Comparison of ENCODE assay signal across 30 cellular contexts in the genomic region with DNA sequence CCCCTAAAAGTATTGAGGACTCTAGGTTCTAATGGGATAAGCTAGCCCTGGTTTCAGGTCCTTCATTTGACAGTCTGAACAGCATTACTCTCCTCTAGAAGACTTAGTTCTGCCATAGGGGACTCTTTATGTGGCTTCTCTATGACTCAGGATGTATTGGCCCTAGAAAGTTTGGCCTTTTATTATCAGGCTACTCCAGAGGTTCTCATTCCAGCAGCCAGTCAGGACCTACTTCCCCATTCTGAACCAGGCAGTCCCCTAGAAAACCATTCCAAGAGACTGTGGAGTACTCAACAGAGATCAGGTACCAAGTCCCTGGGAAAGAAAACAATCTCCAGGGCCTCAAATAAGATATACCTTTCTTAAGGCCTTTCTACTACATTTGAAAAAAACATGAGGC.
"Had no signal": no experiment of that assay in that cellular context is flagged by ENCODE, and none has a peak within 500 bp of the region (broad histone marks: within the 10 kb centered on the region; RNA-seq: fewer than 3 reads in every experiment).

No MANE protein-coding gene starts in this region.

- H3K27ac ChIP-seq: ascending aorta, esophagus muscularis mucosa, foreskin keratinocyte, left lung, lower lobe of right lung, stomach, thyroid gland, upper lobe of left lung, vagina, WERI-Rb-1 had no signal

- H3K27me3 ChIP-seq: ascending aorta, esophagus muscularis mucosa, foreskin keratinocyte, left lung, stomach, thyroid gland, upper lobe of left lung, vagina had no signal

- H3K9me3 ChIP-seq: ascending aorta, esophagus muscularis mucosa, left lung, lower lobe of right lung, stomach, thyroid gland, upper lobe of left lung, vagina had no signal

- H3K4me1 ChIP-seq: ascending aorta, foreskin keratinocyte, thyroid gland had no signal

- H3K36me3 ChIP-seq: ascending aorta, left lung, lower lobe of right lung, stomach, thyroid gland, upper lobe of left lung, vagina, WERI-Rb-1 had no signal

- DNase-seq: activated CD4-positive, alpha-beta memory T cell treated with anti-CD3 and anti-CD28 coated beads for 36 hours; activated CD4-positive, alpha-beta T cell treated with anti-CD3 and anti-CD28 coated beads, Interleukin-2, amount 10 ng/mL, durations not matched to agents 24 days and 14 days; activated CD4-positive, CD25-positive, alpha-beta regulatory T cell treated with anti-CD3 and anti-CD28 coated beads, Interleukin-2, amount 50 U/mL, for 72 hours; activated CD8-positive, alpha-beta memory T cell treated with anti-CD3 and anti-CD28 coated beads, Interleukin-2, amount 50 U/mL, for 4 hours; activated effector memory CD4-positive, alpha-beta T cell treated with anti-CD3 and anti-CD28 coated beads, Interleukin-2, amount 50 U/mL, for 16 hours; activated naive CD4-positive, alpha-beta T cell treated with anti-CD3 and anti-CD28 coated beads for 36 hours; activated naive CD8-positive, alpha-beta T cell treated with anti-CD3 and anti-CD28 coated beads, Interleukin-2, amount 10 ng/mL, durations not matched to agents 7 days and 5 days; activated T-cell treated with anti-CD3 and anti-CD28 coated beads, Interleukin-2, amount 50 U/mL, for 1 hour; central memory CD4-positive, alpha-beta T cell; endodermal cell; foreskin keratinocyte; kidney glomerular epithelial cell; left lung; lower lobe of right lung; mesenchymal stem cell; posterior cingulate gyrus; right cardiac atrium; stimulated activated CD4-positive, alpha-beta T cell treated with anti-CD3 and anti-CD28 coated beads, Interleukin-15, amount 100 ng/mL, for 24 hours; stimulated activated CD4-positive, alpha-beta T cell treated with anti-CD3 and anti-CD28 coated beads, Interleukin-2, amount 100 ng/mL, for 24 hours; stimulated activated naive B cell treated with anti-CD40 and anti-IgM and Interleukin-4, amounts not matched to agents 10 μg/mL and 1 μg/mL and 100 μg/mL, for 72 hours; stomach; T-helper 17 cell; T1000; thyroid gland; upper lobe of left lung; WERI-Rb-1 had no signal

- H3K4me3 ChIP-seq: ascending aorta, esophagus muscularis mucosa, left lung, lower lobe of right lung, stomach, thyroid gland, upper lobe of left lung, vagina had no signal

- ATAC-seq: foreskin keratinocyte; left lung; lower lobe of right lung; natural killer cell treated with Interleukin-12 subunit alpha and Interleukin-12 subunit beta and Interleukin-15 and Interleukin-18, amount 100 ng/mL, for 72 hours; right cardiac atrium; stimulated activated naive B cell treated with anti-CD40 and anti-IgM and Interleukin-4, amounts not matched to agents 10 μg/mL and 1 μg/mL and 100 μg/mL, for 72 hours; T-helper 17 cell had no signal
